In genomic region chr4:83323136-83323535, GRCh38 we compare ENCODE assay signal across 17 cellular contexts.
"Had no signal": no experiment of that assay in that cellular context is flagged by ENCODE, and none has a peak within 500 bp of the region (broad histone marks: within the 10 kb centered on the region; RNA-seq: fewer than 3 reads in every experiment).

No MANE protein-coding gene starts in this region.

- DNase-seq: effector memory CD4-positive, alpha-beta T cell; erythroblast; naive B cell; sigmoid colon; spleen; stimulated activated CD4-positive, alpha-beta T cell treated with anti-CD3 and anti-CD28 coated beads, Interleukin-4, amount 100 ng/mL, for 4 hours; stimulated activated naive CD8-positive, alpha-beta T cell treated with anti-CD3 and anti-CD28 coated beads, Interleukin-15, Interleukin-2, amounts not matched to agents 100 U/mL and 50 U/mL, for 24 hours; testis; tibial artery; upper lobe of left lung had no signal

- H3K4me3 Mint-ChIP-seq: memory B cell; naive B cell; nephron; neural progenitor cell; stimulated activated memory B cell treated with anti-CD40 and anti-IgM and Interleukin-4, amounts not matched to agents 10 μg/mL and 1 μg/mL and 100 μg/mL, for 72 hours had no signal

- H3K9me3 Mint-ChIP-seq: memory B cell; naive B cell; nephron; neural progenitor cell; stimulated activated memory B cell treated with anti-CD40 and anti-IgM and Interleukin-4, amounts not matched to agents 10 μg/mL and 1 μg/mL and 100 μg/mL, for 72 hours had no signal

- ATAC-seq: left lobe of liver; stimulated activated memory B cell treated with anti-CD40 and anti-IgM and Interleukin-4, amounts not matched to agents 10 μg/mL and 1 μg/mL and 100 μg/mL, for 72 hours; stimulated activated naive CD8-positive, alpha-beta T cell treated with anti-CD3 and anti-CD28 coated beads, Interleukin-15, Interleukin-2, amounts not matched to agents 100 U/mL and 50 U/mL, for 24 hours had no signal

- H3K27ac ChIP-seq: coronary artery, neural progenitor cell, prostate gland, sigmoid colon, testis, tibial artery had no signal

- H3K27ac Mint-ChIP-seq: memory B cell; nephron; stimulated activated memory B cell treated with anti-CD40 and anti-IgM and Interleukin-4, amounts not matched to agents 10 μg/mL and 1 μg/mL and 100 μg/mL, for 72 hours had no signal

- H3K27me3 Mint-ChIP-seq: memory B cell; naive B cell; stimulated activated memory B cell treated with anti-CD40 and anti-IgM and Interleukin-4, amounts not matched to agents 10 μg/mL and 1 μg/mL and 100 μg/mL, for 72 hours had no signal

- H3K36me3 Mint-ChIP-seq: memory B cell; neural progenitor cell; stimulated activated memory B cell treated with anti-CD40 and anti-IgM and Interleukin-4, amounts not matched to agents 10 μg/mL and 1 μg/mL and 100 μg/mL, for 72 hours had no signal

- H3K4me1 Mint-ChIP-seq: memory B cell; nephron; neural progenitor cell; stimulated activated memory B cell treated with anti-CD40 and anti-IgM and Interleukin-4, amounts not matched to agents 10 μg/mL and 1 μg/mL and 100 μg/mL, for 72 hours had no signal
